12 cellular contexts compared by ENCODE assay signal in the genomic region with DNA sequence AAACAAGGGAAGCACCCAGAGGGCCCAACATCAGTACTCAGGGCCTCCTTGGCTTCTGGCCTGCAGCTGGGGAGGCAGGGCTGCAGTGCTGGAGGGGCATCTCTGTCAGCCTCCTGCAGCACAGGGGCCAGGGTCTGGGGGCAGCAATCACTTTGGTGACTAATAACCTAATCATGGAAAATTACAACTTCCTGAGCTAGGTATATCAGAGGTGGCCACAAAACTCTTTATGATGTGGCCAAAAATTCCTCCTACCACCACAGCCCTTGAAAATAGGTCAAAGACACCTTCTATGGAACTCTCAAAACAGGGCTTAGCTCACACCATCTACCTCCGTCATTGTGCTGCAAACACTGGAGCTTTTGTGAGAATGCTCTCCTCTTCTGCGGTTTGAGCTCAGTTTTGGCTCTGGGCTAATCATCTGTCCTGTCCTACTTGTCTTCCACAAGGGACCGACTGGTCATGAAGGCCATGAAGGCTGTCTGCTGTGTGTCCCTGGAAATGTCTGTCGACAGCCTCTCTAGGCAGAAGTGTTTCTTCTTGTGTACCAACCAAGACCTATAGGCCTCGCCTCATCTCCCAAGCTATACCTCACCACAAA. TPM values are rescaled to one million over a fixed set of nuclear protein-coding genes. Genes with fewer than 3 reads are reported as not detected.
DNase-seq lines count a peak whose midpoint lies in the region; ATAC-seq lines count a peak whose summit lies in the region.
"Had no signal": no experiment of that assay in that cellular context is flagged by ENCODE, and none has a peak within 500 bp of the region (broad histone marks: within the 10 kb centered on the region; RNA-seq: fewer than 3 reads in every experiment).

No MANE protein-coding gene starts in this region.

- POLR2A ChIA-PET in CD8-positive, alpha-beta memory T cell (lab: Charles Lee) = interaction anchor here (0.5 kb wide), 1 partner anchor 63 kb away, joined by 3 read pairs; no protein-coding TSS in a partner anchor
- POLR2A ChIA-PET in naive thymus-derived CD4-positive, alpha-beta T cell (lab: Charles Lee) = no interaction called here

- peak overlapping the region; percentile 69 for H3K27ac ChIP-seq in CD8-positive, alpha-beta memory T cell (ENCODE audit: low read depth, low read length)
- no peak overlapping the region for H3K27ac ChIP-seq in naive thymus-derived CD4-positive, alpha-beta T cell (ENCODE audit: low read depth, low read length)
- H3K27ac ChIP-seq: neural progenitor cell had no signal

- peak overlapping the region; percentile 8 to 82 (median 44) for H3K4me3 Mint-ChIP-seq in CD8-positive, alpha-beta memory T cell
- peak overlapping the region; percentile 74 for H3K4me3 Mint-ChIP-seq in activated T-helper 2 cell treated with anti-CD3 and anti-CD28 coated beads, Interferon-gamma antibody, Interleukin-2, Interleukin-4, amounts not matched to agents 10 μg/mL and 5 μg/mL and 100 μg/mL, durations not matched to agents 14 hours and 24 hours and 36 hours (ENCODE audit: low read depth)
- H3K4me3 Mint-ChIP-seq in naive thymus-derived CD4-positive, alpha-beta T cell = peak overlapping the region in 6 of 10 donors; percentile 4 to 63 (median 32)
- H3K4me3 Mint-ChIP-seq: neural progenitor cell had no signal

- H3K9me3 ChIP-seq in CD8-positive, alpha-beta memory T cell (ENCODE audit: low read length) = no peaks in the 10 kb centered on the region
- no peaks in the 10 kb centered on the region for H3K9me3 ChIP-seq in naive thymus-derived CD4-positive, alpha-beta T cell (ENCODE audit: control insufficient read depth in 2 of 3, low read length in 3 of 3)
- H3K9me3 ChIP-seq: Caco-2 had no signal

- no peaks in the 10 kb centered on the region for H3K9me3 Mint-ChIP-seq in CD8-positive, alpha-beta memory T cell
- peaks cover 6% of the 10 kb centered on the region for H3K9me3 Mint-ChIP-seq in activated T-helper 2 cell treated with anti-CD3 and anti-CD28 coated beads, Interferon-gamma antibody, Interleukin-2, Interleukin-4, amounts not matched to agents 10 μg/mL and 5 μg/mL and 100 μg/mL, durations not matched to agents 14 hours and 24 hours and 36 hours
- peaks cover 0 to 3% (median 0%) of the 10 kb centered on the region in 11 donors for H3K9me3 Mint-ChIP-seq in naive thymus-derived CD4-positive, alpha-beta T cell
- H3K9me3 Mint-ChIP-seq: neural progenitor cell had no signal

- no peaks in the 10 kb centered on the region for H3K27me3 ChIP-seq in CD8-positive, alpha-beta memory T cell (ENCODE audit: insufficient read depth, low read length, poor library complexity, severe bottlenecking)
- H3K27me3 ChIP-seq in naive thymus-derived CD4-positive, alpha-beta T cell (ENCODE audit: control insufficient read depth in 2 of 2, insufficient read depth in 2 of 2, low read length in 2 of 2) = no peaks in the 10 kb centered on the region
- H3K27me3 ChIP-seq: neural progenitor cell had no signal

- peaks cover 77 to 88% (median 80%) of the 10 kb centered on the region in 3 donors for H3K4me1 Mint-ChIP-seq in CD8-positive, alpha-beta memory T cell
- peaks cover 82% of the 10 kb centered on the region for H3K4me1 Mint-ChIP-seq in activated T-helper 2 cell treated with anti-CD3 and anti-CD28 coated beads, Interferon-gamma antibody, Interleukin-2, Interleukin-4, amounts not matched to agents 10 μg/mL and 5 μg/mL and 100 μg/mL, durations not matched to agents 14 hours and 24 hours and 36 hours (ENCODE audit: low read depth)
- peaks cover 42 to 86% (median 51%) of the 10 kb centered on the region in 7 donors for H3K4me1 Mint-ChIP-seq in naive thymus-derived CD4-positive, alpha-beta T cell
- H3K4me1 Mint-ChIP-seq: neural progenitor cell had no signal

- intact Hi-C loops in activated T-helper 2 cell treated with anti-CD3 and anti-CD28 coated beads, Interferon-gamma antibody, Interleukin-2, Interleukin-4, amounts not matched to agents 10 μg/mL and 5 μg/mL and 100 μg/mL, durations not matched to agents 14 hours and 24 hours and 36 hours (cut with micrococcal nuclease) = loop anchor here (10.0 kb wide), 2 partner anchors 393 to 653 kb away; a partner anchor contains a TSS
- intact Hi-C loops in naive thymus-derived CD4-positive, alpha-beta T cell (cut with micrococcal nuclease) = loop anchor here (2.0 to 10.0 kb wide), 5 partner anchors 73 to 847 kb away; no protein-coding TSS in a partner anchor

- peak overlapping the region; percentile 77 to 100 (median 92) for H3K27ac Mint-ChIP-seq in CD8-positive, alpha-beta memory T cell
- peak overlapping the region; percentile 99 for H3K27ac Mint-ChIP-seq in activated T-helper 2 cell treated with anti-CD3 and anti-CD28 coated beads, Interferon-gamma antibody, Interleukin-2, Interleukin-4, amounts not matched to agents 10 μg/mL and 5 μg/mL and 100 μg/mL, durations not matched to agents 14 hours and 24 hours and 36 hours
- peak overlapping the region in 4 of 9 donors; percentile 2 to 86 (median 10) for H3K27ac Mint-ChIP-seq in naive thymus-derived CD4-positive, alpha-beta T cell
- H3K27ac Mint-ChIP-seq: neural progenitor cell had no signal

- peak; percentile 30 for ATAC-seq in naive thymus-derived CD4-positive, alpha-beta T cell
- no peak for ATAC-seq in HG02642 (IDR thresholded peaks at IDR 0.05; ENCODE audit: poor library complexity, unreplicated experiment)

- H3K36me3 ChIP-seq in CD8-positive, alpha-beta memory T cell (ENCODE audit: insufficient read depth, low read length) = no peaks in the 10 kb centered on the region
- no peaks in the 10 kb centered on the region for H3K36me3 ChIP-seq in naive thymus-derived CD4-positive, alpha-beta T cell (ENCODE audit: control insufficient read depth in 2 of 3, insufficient read depth in 3 of 3, low read length in 3 of 3)
- H3K36me3 ChIP-seq: neural progenitor cell had no signal

- peaks cover 79% of the 10 kb centered on the region for H3K4me1 ChIP-seq in CD8-positive, alpha-beta memory T cell (ENCODE audit: insufficient read depth, low read length)
- H3K4me1 ChIP-seq in naive thymus-derived CD4-positive, alpha-beta T cell (ENCODE audit: control insufficient read depth in 2 of 2, insufficient read depth in 2 of 2, low read length in 2 of 2) = peaks cover 40 to 80% of the 10 kb centered on the region in 2 donors
- H3K4me1 ChIP-seq: Caco-2, neural progenitor cell had no signal

- CTCF ChIA-PET in CD8-positive, alpha-beta memory T cell (lab: Charles Lee) = interaction anchor here (0.9 to 2.3 kb wide), 6 partner anchors 13 to 39 kb away, joined by 3 to 8 read pairs (median 5); no protein-coding TSS in a partner anchor
- CTCF ChIA-PET in naive thymus-derived CD4-positive, alpha-beta T cell (lab: Charles Lee) = interaction anchor here (0.9 kb wide), 1 partner anchor 39 kb away, joined by 3 read pairs; no protein-coding TSS in a partner anchor

- no peaks in the 10 kb centered on the region for H3K27me3 Mint-ChIP-seq in CD8-positive, alpha-beta memory T cell
- H3K27me3 Mint-ChIP-seq in activated T-helper 2 cell treated with anti-CD3 and anti-CD28 coated beads, Interferon-gamma antibody, Interleukin-2, Interleukin-4, amounts not matched to agents 10 μg/mL and 5 μg/mL and 100 μg/mL, durations not matched to agents 14 hours and 24 hours and 36 hours (ENCODE audit: low read depth) = no peaks in the 10 kb centered on the region
- H3K27me3 Mint-ChIP-seq in naive thymus-derived CD4-positive, alpha-beta T cell = no peaks in the 10 kb centered on the region

- peak in 4 of 5 donors; percentile 26 to 64 (median 54) for DNase-seq in CD8-positive, alpha-beta memory T cell
- DNase-seq in RPMI8226 (peak; percentile 25), GF-D8 (lab: John Stamatoyannopoulos, UW) (no peak), NCI-H1417 treated with DMSO at 0.1 percent for 48 hours (lab: John Stamatoyannopoulos, UW) (no peak), COLO829 (ENCODE audit: low spot score) (no peak)
- DNase-seq in activated T-helper 2 cell treated with anti-CD3 and anti-CD28 coated beads, Interferon-gamma antibody, Interleukin-2, Interleukin-4, amounts not matched to agents 10 μg/mL and 5 μg/mL and 100 μg/mL, durations not matched to agents 14 hours and 24 hours and 36 hours (ENCODE audit: low spot score) = peak; percentile 24
- DNase-seq in naive thymus-derived CD4-positive, alpha-beta T cell = peak in 1 of 9 donors; percentile 62
- DNase-seq: Caco-2; effector CD8-positive, alpha-beta T cell; NCI-H69 had no signal

- H3K36me3 Mint-ChIP-seq in CD8-positive, alpha-beta memory T cell = no peaks in the 10 kb centered on the region
- peaks cover 23% of the 10 kb centered on the region for H3K36me3 Mint-ChIP-seq in activated T-helper 2 cell treated with anti-CD3 and anti-CD28 coated beads, Interferon-gamma antibody, Interleukin-2, Interleukin-4, amounts not matched to agents 10 μg/mL and 5 μg/mL and 100 μg/mL, durations not matched to agents 14 hours and 24 hours and 36 hours (ENCODE audit: low read depth)
- peaks cover 0 to 26% (median 0%) of the 10 kb centered on the region in 5 donors for H3K36me3 Mint-ChIP-seq in naive thymus-derived CD4-positive, alpha-beta T cell
- H3K36me3 Mint-ChIP-seq: neural progenitor cell had no signal

- peak overlapping the region; percentile 7 for H3K4me3 ChIP-seq in CD8-positive, alpha-beta memory T cell (ENCODE audit: low read length)
- no peak overlapping the region for H3K4me3 ChIP-seq in naive thymus-derived CD4-positive, alpha-beta T cell (ENCODE audit: low read length)
- H3K4me3 ChIP-seq: neural progenitor cell had no signal

RNA-seq across cellular contexts. Expression of a gene that starts 28.6 kb away (rescaled TPM):
- total RNA-seq in CD8-positive, alpha-beta memory T cell = 100 to 1,000 TPM; 393 to 409 TPM
- polyA plus RNA-seq in CD8-positive, alpha-beta memory T cell = not detected
- 764 and 772 TPM in 2 replicates for total RNA-seq in activated T-helper 2 cell treated with anti-CD3 and anti-CD28 coated beads, Interferon-gamma antibody, Interleukin-2, Interleukin-4, amounts not matched to agents 10 μg/mL and 5 μg/mL and 100 μg/mL, durations not matched to agents 14 hours and 24 hours and 36 hours
- total RNA-seq in naive thymus-derived CD4-positive, alpha-beta T cell = 100 to 1,000 TPM in 1 of 5 experiments, not detected in 4; 111 TPM
- not detected for polyA plus RNA-seq in naive thymus-derived CD4-positive, alpha-beta T cell
- total RNA-seq: Caco-2 had no signal

RNA-seq across cellular contexts. Expression of a gene that starts 41.7 kb away (rescaled TPM):
- total RNA-seq in CD8-positive, alpha-beta memory T cell = 10 to 100 TPM; 69.7 to 71.9 TPM
- polyA plus RNA-seq in CD8-positive, alpha-beta memory T cell = not detected
- 140 and 142 TPM in 2 replicates for total RNA-seq in activated T-helper 2 cell treated with anti-CD3 and anti-CD28 coated beads, Interferon-gamma antibody, Interleukin-2, Interleukin-4, amounts not matched to agents 10 μg/mL and 5 μg/mL and 100 μg/mL, durations not matched to agents 14 hours and 24 hours and 36 hours
- 1 to 10 TPM in 1 of 5 experiments, not detected in 4; 1.3 TPM for total RNA-seq in naive thymus-derived CD4-positive, alpha-beta T cell
- polyA plus RNA-seq in naive thymus-derived CD4-positive, alpha-beta T cell = not detected
- total RNA-seq: Caco-2 had no signal

Comparison
In these comparisons a context has a peak if more than half of its experiments do, and no peak if none do; other contexts are left out.
1. DNase-seq: peak in CD8-positive, alpha-beta memory T cell (4 of 5), RPMI8226 (single experiment) and activated T-helper 2 cell treated with anti-CD3 and anti-CD28 coated beads, Interferon-gamma antibody, Interleukin-2, Interleukin-4, amounts not matched to agents 10 μg/mL and 5 μg/mL and 100 μg/mL, durations not matched to agents 14 hours and 24 hours and 36 hours (single experiment); none in GF-D8 (single experiment), NCI-H1417 treated with DMSO at 0.1 percent for 48 hours (single experiment) and COLO829 (single experiment).
2. RNA of a gene that starts 41.7 kb away (total RNA-seq): 140 to 142 TPM in activated T-helper 2 cell treated with anti-CD3 and anti-CD28 coated beads, Interferon-gamma antibody, Interleukin-2, Interleukin-4, amounts not matched to agents 10 μg/mL and 5 μg/mL and 100 μg/mL, durations not matched to agents 14 hours and 24 hours and 36 hours and 69.7 to 71.9 TPM in CD8-positive, alpha-beta memory T cell; 1.3 TPM in naive thymus-derived CD4-positive, alpha-beta T cell; every median in the first group is over 10 times any median in the second.
3. Peak in every context shown above with its lines, with median percentiles within 50 percentile points of each other: H3K4me3 Mint-ChIP-seq.